16 cellular contexts compared by ENCODE assay signal in genomic region chr18:78531637-78532036, GRCh38.
"Had no signal": no experiment of that assay in that cellular context is flagged by ENCODE, and none has a peak within 500 bp of the region (broad histone marks: within the 10 kb centered on the region; RNA-seq: fewer than 3 reads in every experiment).

No MANE protein-coding gene starts in this region.

- H3K4me1 ChIP-seq: colonic mucosa, foreskin keratinocyte, gastroesophageal sphincter, left lung had no signal

- H3K36me3 ChIP-seq: colonic mucosa, esophagus muscularis mucosa, gastroesophageal sphincter, heart right ventricle, left lung, lower lobe of right lung had no signal

- H3K9me3 ChIP-seq: colonic mucosa, esophagus muscularis mucosa, gastroesophageal sphincter, left lung, lower lobe of right lung, mucosa of descending colon had no signal

- DNase-seq: colonic mucosa; dermis blood vessel endothelial cell; dorsolateral prefrontal cortex; effector CD4-positive, alpha-beta T cell; effector memory CD4-positive, alpha-beta T cell; foreskin keratinocyte; heart right ventricle; hippocampal formation; left cardiac atrium; left lung; left ventricle myocardium superior; lower lobe of right lung; mesenchymal stem cell; mucosa of descending colon had no signal

- ATAC-seq: foreskin keratinocyte, gastroesophageal sphincter, heart right ventricle, left cardiac atrium, left lung, left ventricle myocardium superior, lower lobe of right lung, mucosa of descending colon had no signal

- H3K27me3 ChIP-seq: colonic mucosa, foreskin keratinocyte had no signal

- H3K4me3 ChIP-seq: colonic mucosa, dorsolateral prefrontal cortex, esophagus muscularis mucosa, gastroesophageal sphincter, heart right ventricle, left lung, lower lobe of right lung, mucosa of descending colon had no signal

- H3K27ac ChIP-seq: colonic mucosa, dorsolateral prefrontal cortex, esophagus muscularis mucosa, foreskin keratinocyte, gastroesophageal sphincter, heart right ventricle, left lung, lower lobe of right lung had no signal
